In the genomic region with DNA sequence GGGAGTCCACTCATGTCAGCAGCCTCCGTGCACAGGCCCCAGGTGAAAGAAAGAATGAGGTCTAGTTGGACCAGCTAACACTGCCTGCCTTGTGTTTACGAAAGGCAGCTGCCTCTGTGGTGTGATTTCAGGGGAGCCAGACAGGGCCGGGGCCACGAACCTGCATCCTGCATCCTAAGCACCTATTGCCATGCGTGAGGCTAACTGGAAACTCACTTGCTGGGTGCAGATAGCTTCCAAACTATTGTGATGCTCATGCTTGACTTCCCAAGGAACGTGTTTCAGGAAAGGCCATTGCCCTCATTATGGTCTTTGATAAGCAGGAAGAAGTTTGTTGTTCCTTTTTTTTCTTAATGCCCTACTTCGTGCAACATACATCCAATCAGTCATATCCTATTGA, we compare ENCODE assay signal across 1 cellular context.
TF ChIP-seq lines count a peak whose summit lies in the region.

No MANE protein-coding gene starts in this region.

TF ChIP-seq in HepG2, 621 proteins besides CTCF, POLR2A, EP300 and RAD21 (continued from another document):
- TF ChIP-seq, protein P1, sequence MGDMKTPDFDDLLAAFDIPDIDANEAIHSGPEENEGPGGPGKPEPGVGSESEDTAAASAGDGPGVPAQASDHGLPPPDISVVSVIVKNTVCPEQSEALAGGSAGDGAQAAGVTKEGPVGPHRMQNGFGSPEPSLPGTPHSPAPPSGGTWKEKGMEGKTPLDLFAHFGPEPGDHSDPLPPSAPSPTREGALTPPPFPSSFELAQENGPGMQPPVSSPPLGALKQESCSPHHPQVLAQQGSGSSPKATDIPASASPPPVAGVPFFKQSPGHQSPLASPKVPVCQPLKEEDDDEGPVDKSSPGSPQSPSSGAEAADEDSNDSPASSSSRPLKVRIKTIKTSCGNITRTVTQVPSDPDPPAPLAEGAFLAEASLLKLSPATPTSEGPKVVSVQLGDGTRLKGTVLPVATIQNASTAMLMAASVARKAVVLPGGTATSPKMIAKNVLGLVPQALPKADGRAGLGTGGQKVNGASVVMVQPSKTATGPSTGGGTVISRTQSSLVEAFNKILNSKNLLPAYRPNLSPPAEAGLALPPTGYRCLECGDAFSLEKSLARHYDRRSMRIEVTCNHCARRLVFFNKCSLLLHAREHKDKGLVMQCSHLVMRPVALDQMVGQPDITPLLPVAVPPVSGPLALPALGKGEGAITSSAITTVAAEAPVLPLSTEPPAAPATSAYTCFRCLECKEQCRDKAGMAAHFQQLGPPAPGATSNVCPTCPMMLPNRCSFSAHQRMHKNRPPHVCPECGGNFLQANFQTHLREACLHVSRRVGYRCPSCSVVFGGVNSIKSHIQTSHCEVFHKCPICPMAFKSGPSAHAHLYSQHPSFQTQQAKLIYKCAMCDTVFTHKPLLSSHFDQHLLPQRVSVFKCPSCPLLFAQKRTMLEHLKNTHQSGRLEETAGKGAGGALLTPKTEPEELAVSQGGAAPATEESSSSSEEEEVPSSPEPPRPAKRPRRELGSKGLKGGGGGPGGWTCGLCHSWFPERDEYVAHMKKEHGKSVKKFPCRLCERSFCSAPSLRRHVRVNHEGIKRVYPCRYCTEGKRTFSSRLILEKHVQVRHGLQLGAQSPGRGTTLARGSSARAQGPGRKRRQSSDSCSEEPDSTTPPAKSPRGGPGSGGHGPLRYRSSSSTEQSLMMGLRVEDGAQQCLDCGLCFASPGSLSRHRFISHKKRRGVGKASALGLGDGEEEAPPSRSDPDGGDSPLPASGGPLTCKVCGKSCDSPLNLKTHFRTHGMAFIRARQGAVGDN (CRISPR knock-in tag; IDR thresholded peaks at IDR 0.05) = peak; percentile 33
- TF ChIP-seq RBFOX2 (IDR thresholded peaks at IDR 0.05; ENCODE audit: low read depth, low read length) (peak; percentile 31; the same call in 1 of the 2 replicates), ZMYM2 (CRISPR knock-in tag; IDR thresholded peaks at IDR 0.05) (0 out of 2 replicates have a peak, but pooled peaks have one; percentile 21)
